8 cellular contexts compared by ENCODE assay signal in the genomic region with DNA sequence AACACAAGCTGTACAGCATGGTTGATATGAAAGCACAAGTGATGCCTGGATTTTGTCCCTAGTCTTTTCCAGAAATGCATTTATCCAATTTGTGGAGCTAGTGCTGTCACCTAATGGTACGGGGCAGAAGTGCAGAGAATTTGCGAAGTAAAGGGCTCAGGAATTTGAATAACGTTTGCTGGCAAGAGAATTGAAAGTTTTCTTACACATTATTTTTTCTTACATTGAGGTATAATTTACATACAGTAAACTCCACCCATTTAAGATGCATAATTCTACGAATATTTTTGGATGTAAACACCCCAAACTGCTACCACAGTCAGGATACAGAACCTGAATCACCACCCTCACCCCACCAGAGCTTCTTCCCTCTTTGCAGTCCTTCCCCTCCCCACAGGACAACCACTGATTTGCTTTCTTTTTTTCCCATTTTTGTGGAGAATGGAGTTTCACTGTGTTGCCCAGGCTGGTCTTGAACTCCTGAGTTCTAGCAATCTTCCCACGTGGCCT. TPM values are rescaled to one million over a fixed set of nuclear protein-coding genes. Genes with fewer than 3 reads are reported as not detected.
DNase-seq lines count a peak whose midpoint lies in the region; ATAC-seq, FAIRE-seq and TF ChIP-seq lines count a peak whose summit lies in the region.

No MANE protein-coding gene starts in this region.

- DNase-seq in GM13976 (ENCODE audit: low spot score) (peak; percentile 53), NCI-H526 (lab: John Stamatoyannopoulos, UW) (peak; percentile 52 to 57), T47D (ENCODE audit: low read depth in 1 of 2, low spot score in 1 of 2) (peak; percentile 4 to 29), HepG2 (ENCODE audit: low spot score) (peak; percentile 28)

- no peaks in the 10 kb centered on the region for H3K4me1 ChIP-seq in HepG2 (ENCODE audit: insufficient read depth, low read length)

- H2AFZ ChIP-seq in HepG2 (ENCODE audit: low read length), result no peak overlapping the region

- H3K27me3 ChIP-seq in HepG2 (ENCODE audit: control insufficient read depth in 1 of 2, insufficient read depth in 2 of 2, low read length in 2 of 2), result peaks cover 0 to 20% of the 10 kb centered on the region in 2 experiments; a peak in 3 of 5 replicates

- H4K20me1 ChIP-seq in HepG2 (ENCODE audit: insufficient read depth, low read length), result no peaks in the 10 kb centered on the region

- TF ChIP-seq RAD21 in HepG2 (CRISPR knock-in tag; IDR thresholded peaks at IDR 0.05), result peak; percentile 33; the same call in 1 of the 2 replicates

- no peak overlapping the region for H3K4me2 ChIP-seq in HepG2 (ENCODE audit: low read depth, low read length)

- no peak for TF ChIP-seq POLR2A in HepG2 (IDR thresholded peaks at IDR 0.05; ENCODE audit: insufficient read depth in 1 of 2, low read depth in 2 of 2, low read length in 2 of 2)

- in situ Hi-C loops in GM13976 (cut with MboI; ENCODE audit: low sequenced_read_pairs, unreplicated experiment), result no loop called here
- in situ Hi-C loops in T47D (cut with HindIII; ENCODE audit: low pct_unique_long_range_greater_than_20kb, low sequenced_read_pairs), result no loop called here
- in situ Hi-C loops in HepG2 (cut with HindIII; ENCODE audit: extremely low pct_ligation_motif_present, low pct_unique_long_range_greater_than_20kb), result loop anchor here (10.0 kb wide), 1 partner anchor 64 kb away; the partner anchor contains the start of gene CLEC4E

- peak; percentile 72 for FAIRE-seq in HepG2 (lab: Jason Lieb, UNC)

- TF ChIP-seq CTCF in C4-2B (conservative IDR thresholded peaks at IDR 0.05), result peak; percentile 94
- peak; percentile 61 for TF ChIP-seq CTCF in GM13976 (IDR thresholded peaks at IDR 0.05; ENCODE audit: borderline replicate concordance, control extremely low read depth, extremely low read depth, insufficient read depth, missing control alignments)
- TF ChIP-seq CTCF in HepG2 (CRISPR knock-in tag; IDR thresholded peaks at IDR 0.05), result peak; percentile 71

- H3K27ac ChIP-seq in C4-2B, result no peak overlapping the region
- H3K27ac ChIP-seq in HepG2 (ENCODE audit: extremely low read length, insufficient read depth, low read length), result no peak overlapping the region

- no peaks in the 10 kb centered on the region for H3K9me3 ChIP-seq in HepG2 (ENCODE audit: low read length)

- TF ChIP-seq EP300 in HepG2 (IDR thresholded peaks at IDR 0.05; ENCODE audit: low read depth in 2 of 2, low read length in 2 of 2) (no peak), HepG2 (CRISPR knock-in tag; IDR thresholded peaks at IDR 0.05; ENCODE audit: borderline replicate concordance) (no peak)

- BruUV-seq in HepG2 (replicated peaks; lab: Mats Ljungman, UMichigan), result no TSS peak

- H3K36me3 ChIP-seq in HepG2 (replicated peaks in 1 of 2; ENCODE audit: control insufficient read depth in 1 of 2, insufficient read depth in 2 of 2, low read length in 2 of 2), result no peaks in the 10 kb centered on the region

- H3K9ac ChIP-seq in HepG2 (ENCODE audit: insufficient read depth, low read depth, low read length), result no peak overlapping the region

- H3K79me2 ChIP-seq in HepG2 (ENCODE audit: insufficient read depth, low read length), result no peaks in the 10 kb centered on the region

- POLR2A ChIA-PET in HepG2 (lab: Yijun Ruan, JAX), result no interaction called here

- peak; percentile 66 for ATAC-seq in HepG2
- no peak for ATAC-seq in HG03460 (IDR thresholded peaks at IDR 0.05; ENCODE audit: unreplicated experiment)
- ATAC-seq in HG02938 (IDR thresholded peaks at IDR 0.05; ENCODE audit: unreplicated experiment), result no peak
- no peak for ATAC-seq in HG03342 (IDR thresholded peaks at IDR 0.05; ENCODE audit: unreplicated experiment)

- intact Hi-C loops in HepG2 (cut with micrococcal nuclease; ENCODE audit: unreplicated experiment), result loop anchor here (1.0 kb wide), 1 partner anchor 65 kb away; no protein-coding TSS in a partner anchor

- WGBS in HepG2 (ENCODE audit: low lambda C conversion rate), result 2% methylated on average over 5 of the region's 5 CpGs

- H3K4me3 ChIP-seq in HepG2 (replicated peaks in 1 of 3; ENCODE audit: insufficient read depth in 1 of 3, low read depth in 2 of 3, low read length in 3 of 3), result no peak overlapping the region

- CTCF ChIA-PET in HepG2 (lab: Yijun Ruan, JAX; ENCODE audit: low intra/inter-chr PET ratio, low total read pairs), result interaction anchor here (1.9 kb wide), 1 partner anchor 65 kb away, joined by 11 read pairs; no protein-coding TSS in a partner anchor

TF ChIP-seq in HepG2, 621 proteins besides CTCF, POLR2A, EP300 and RAD21 (continues in another document):
- TF ChIP-seq FOXM1 (CRISPR knock-in tag; IDR thresholded peaks at IDR 0.05) (no peak), FOXP4 (CRISPR knock-in tag; IDR thresholded peaks at IDR 0.05) (no peak), HES4 (CRISPR knock-in tag; IDR thresholded peaks at IDR 0.05; ENCODE audit: borderline replicate concordance) (no peak), ZNF335 (CRISPR knock-in tag; IDR thresholded peaks at IDR 0.05) (no peak)

RNA-seq across cellular contexts. Expression of gene AICDA, which starts 3.5 kb away (rescaled TPM):
- total RNA-seq in HepG2 (2016; rRNA removed; fragmentation: Illumina TruSeq; extraction: Trizol), result not detected in 2 replicates
- not detected in 2 replicates for total RNA-seq in HepG2 (2016; cell fraction: cytosol; rRNA removed; fragmentation: Illumina TruSeq; extraction: Trizol; ENCODE audit: low read depth)
- not detected in 2 replicates for total RNA-seq in HepG2 (2016; cell fraction: insoluble cytoplasmic fraction; rRNA removed; fragmentation: Illumina TruSeq; extraction: Trizol)
- not detected in 2 replicates for total RNA-seq in HepG2 (2016; cell fraction: membrane; rRNA removed; fragmentation: Illumina TruSeq; extraction: Trizol)
- not detected in 2 replicates for total RNA-seq in HepG2 (2016; cell fraction: nucleus; rRNA removed; fragmentation: Illumina TruSeq; extraction: Trizol)
- not detected in 2 replicates for polyA plus RNA-seq in HepG2 (2011; rRNA removed)
- not detected in 2 replicates for polyA plus RNA-seq in HepG2 (2011; cell fraction: cytosol; rRNA removed)
- polyA plus RNA-seq in HepG2 (2011; cell fraction: nucleus; rRNA removed), result not detected in 2 replicates
- polyA plus RNA-seq in HepG2 (2012), result not detected in 2 replicates
- polyA plus RNA-seq in HepG2 (2016; cell fraction: cytosol; fragmentation: Illumina TruSeq; extraction: Trizol; ENCODE audit: low read depth), result not detected in 2 replicates
- polyA plus RNA-seq in HepG2 (2016; cell fraction: insoluble cytoplasmic fraction; fragmentation: Illumina TruSeq; extraction: Trizol; ENCODE audit: low read depth), result not detected in 2 replicates
- not detected in 2 replicates for polyA plus RNA-seq in HepG2 (2016; cell fraction: membrane; fragmentation: Illumina TruSeq; extraction: Trizol; ENCODE audit: low read depth)
- not detected in 2 replicates for polyA plus RNA-seq in HepG2 (2016; cell fraction: nucleus; fragmentation: Illumina TruSeq; extraction: Trizol; ENCODE audit: insufficient read depth, low read depth)
- polyA minus RNA-seq in HepG2 (2011; rRNA and poly(A)+ RNA removed; ENCODE audit: low replicate concordance), result 0.30 TPM in 1 of 2 replicates, not detected in the other
- polyA minus RNA-seq in HepG2 (2011; cell fraction: cytosol; rRNA and poly(A)+ RNA removed), result not detected in 2 replicates
- polyA minus RNA-seq in HepG2 (2011; cell fraction: nucleus; rRNA and poly(A)+ RNA removed), result not detected in 2 replicates

RNA-seq across cellular contexts. Expression of gene MFAP5, which starts 53.5 kb away (rescaled TPM):
- total RNA-seq in HepG2 (2016; rRNA removed; fragmentation: Illumina TruSeq; extraction: Trizol), result not detected in 2 replicates
- total RNA-seq in HepG2 (2016; cell fraction: cytosol; rRNA removed; fragmentation: Illumina TruSeq; extraction: Trizol; ENCODE audit: low read depth), result not detected in 2 replicates
- not detected in 2 replicates for total RNA-seq in HepG2 (2016; cell fraction: insoluble cytoplasmic fraction; rRNA removed; fragmentation: Illumina TruSeq; extraction: Trizol)
- total RNA-seq in HepG2 (2016; cell fraction: membrane; rRNA removed; fragmentation: Illumina TruSeq; extraction: Trizol), result not detected in 2 replicates
- not detected in 2 replicates for total RNA-seq in HepG2 (2016; cell fraction: nucleus; rRNA removed; fragmentation: Illumina TruSeq; extraction: Trizol)
- 0.07 TPM in 1 of 2 replicates, not detected in the other for polyA plus RNA-seq in HepG2 (2011; rRNA removed)
- 0.15 and 0.23 TPM in 2 replicates for polyA plus RNA-seq in HepG2 (2011; cell fraction: cytosol; rRNA removed)
- not detected in 2 replicates for polyA plus RNA-seq in HepG2 (2011; cell fraction: nucleus; rRNA removed)
- polyA plus RNA-seq in HepG2 (2012), result not detected in 2 replicates
- polyA plus RNA-seq in HepG2 (2016; cell fraction: cytosol; fragmentation: Illumina TruSeq; extraction: Trizol; ENCODE audit: low read depth), result not detected in 2 replicates
- polyA plus RNA-seq in HepG2 (2016; cell fraction: insoluble cytoplasmic fraction; fragmentation: Illumina TruSeq; extraction: Trizol; ENCODE audit: low read depth), result not detected in 2 replicates
- polyA plus RNA-seq in HepG2 (2016; cell fraction: membrane; fragmentation: Illumina TruSeq; extraction: Trizol; ENCODE audit: low read depth), result not detected in 2 replicates
- polyA plus RNA-seq in HepG2 (2016; cell fraction: nucleus; fragmentation: Illumina TruSeq; extraction: Trizol; ENCODE audit: insufficient read depth, low read depth), result not detected in 2 replicates
- polyA minus RNA-seq in HepG2 (2011; rRNA and poly(A)+ RNA removed; ENCODE audit: low replicate concordance), result 442 TPM in 1 of 2 replicates, not detected in the other
- 0.62 TPM in 1 of 2 replicates, not detected in the other for polyA minus RNA-seq in HepG2 (2011; cell fraction: cytosol; rRNA and poly(A)+ RNA removed)
- 0.52 and 1.2 TPM in 2 replicates for polyA minus RNA-seq in HepG2 (2011; cell fraction: nucleus; rRNA and poly(A)+ RNA removed)
